16 cellular contexts compared by ENCODE assay signal in the genomic region with DNA sequence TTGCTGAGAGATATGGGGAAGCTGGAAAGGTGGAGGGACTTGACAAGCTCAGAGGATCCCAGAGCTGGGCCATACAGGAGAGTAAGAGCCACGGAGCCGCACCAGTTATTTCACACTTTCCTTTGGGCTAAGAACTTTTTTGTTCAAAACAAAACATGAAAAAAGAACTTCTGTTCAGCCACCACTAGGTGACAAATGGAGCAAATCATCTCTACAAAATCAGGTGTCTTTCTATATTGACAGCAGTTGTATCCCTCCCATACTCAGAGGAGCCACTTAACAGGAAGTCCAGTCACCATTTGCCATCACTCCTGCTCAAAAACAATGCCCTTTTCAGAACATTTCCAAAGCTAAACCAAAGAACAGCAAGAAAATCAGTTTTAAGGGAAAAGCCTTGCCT.
DNase-seq lines count a peak whose midpoint lies in the region; ATAC-seq and TF ChIP-seq lines count a peak whose summit lies in the region.
"Had no signal": no experiment of that assay in that cellular context is flagged by ENCODE, and none has a peak within 500 bp of the region (broad histone marks: within the 10 kb centered on the region; RNA-seq: fewer than 3 reads in every experiment).

No MANE protein-coding gene starts in this region.

- H3K9me3 ChIP-seq in HCT116 (ENCODE audit: control insufficient read depth in 1 of 2, insufficient read depth in 1 of 2, low read depth in 1 of 2, low read length in 2 of 2): no peaks in the 10 kb centered on the region
- H3K9me3 ChIP-seq: mucosa of descending colon, thoracic aorta had no signal

- RAD21 ChIA-PET in HCT116 (lab: Charles Lee; ENCODE audit: low non-redundant PET in 1 of 2, low total read pairs in 2 of 2, uncharacterized antibody in 2 of 2, unreplicated experiment in 2 of 2): no interaction called here

- no peak overlapping the region for H3K4me3 ChIP-seq in HCT116 (replicated peaks in 1 of 2; ENCODE audit: low read depth in 1 of 2, low read length in 2 of 2)
- H3K4me3 ChIP-seq in retinal pigment epithelial cell (ENCODE audit: low read length): no peak overlapping the region
- H3K4me3 ChIP-seq: mucosa of descending colon, SK-N-MC, thoracic aorta had no signal

- no peaks in the 10 kb centered on the region for H3K9me2 ChIP-seq in HCT116 (ENCODE audit: insufficient read depth)

- POLR2A ChIA-PET in HCT116 (lab: Charles Lee): no interaction called here

- H3K36me3 ChIP-seq in HCT116 (ENCODE audit: control insufficient read depth in 1 of 2, insufficient read depth in 2 of 2, low read length in 2 of 2): no peaks in the 10 kb centered on the region
- H3K36me3 ChIP-seq: thoracic aorta had no signal

- no peaks in the 10 kb centered on the region for H3K4me1 ChIP-seq in HCT116 (ENCODE audit: control insufficient read depth in 1 of 2, insufficient read depth in 2 of 2, low read length in 2 of 2)

- no peak overlapping the region for H2AFZ ChIP-seq in HCT116 (ENCODE audit: low read depth, low read length, poor library complexity, severe bottlenecking)

- no peaks in the 10 kb centered on the region for H3K79me2 ChIP-seq in HCT116 (ENCODE audit: insufficient read depth, low read length)

- H3K27ac ChIP-seq in HCT116 (ENCODE audit: low read depth, low read length) (no peak overlapping the region), VCaP (no peak overlapping the region)
- H3K27ac ChIP-seq: SK-N-MC, thoracic aorta had no signal

- H3K9ac ChIP-seq in HCT116 (ENCODE audit: low read length): no peak overlapping the region

- TF ChIP-seq POLR2A in HCT116 (IDR thresholded peaks at IDR 0.05; ENCODE audit: borderline replicate concordance, extremely low read depth, insufficient read depth, insufficient read length): no peak

- H3K4me2 ChIP-seq in HCT116 (ENCODE audit: low read length): no peak overlapping the region

- BruUV-seq in HCT116 (replicated peaks; lab: Mats Ljungman, UMichigan): no TSS peak

- H4K20me1 ChIP-seq in HCT116 (ENCODE audit: insufficient read depth): no peaks in the 10 kb centered on the region

- DNase-seq in DMS53 (lab: John Stamatoyannopoulos, UW) (peak; percentile 52), DMS53 treated with DMSO at 0.1 percent for 48 hours (lab: John Stamatoyannopoulos, UW; ENCODE audit: unreplicated experiment) (no peak), HCT116 (ENCODE audit: low read depth, low spot score) (no peak), retinal pigment epithelial cell (ENCODE audit: low read depth) (no peak), NCI-H2107 (lab: John Stamatoyannopoulos, UW) (no peak)
- DNase-seq: activated CD8-positive, alpha-beta memory T cell treated with anti-CD3 and anti-CD28 coated beads, Interleukin-2, amount 10 ng/mL, durations not matched to agents 7 days and 5 days; activated effector memory CD4-positive, alpha-beta T cell treated with Interleukin-2 at 50 U/mL for 16 hours; DMS79; mucosa of descending colon; NCI-H1436; stimulated activated CD4-positive, alpha-beta T cell treated with anti-CD3 and anti-CD28 coated beads, Interleukin-12 subunit alpha, Interleukin-12 subunit beta, amount 100 ng/mL, for 4 hours had no signal

- CTCF ChIA-PET in HCT116 (lab: Charles Lee): interaction anchor here (1.0 to 1.5 kb wide), 3 partner anchors 148 to 1106 kb away, joined by 3 to 5 read pairs (median 4); no protein-coding TSS in a partner anchor

- peak; percentile 54 for ATAC-seq in HCT116
- no peak for ATAC-seq in HG03354 (IDR thresholded peaks at IDR 0.05; ENCODE audit: poor library complexity, severe bottlenecking, unreplicated experiment)
- ATAC-seq in GM18907 (IDR thresholded peaks at IDR 0.05; ENCODE audit: unreplicated experiment): no peak
- ATAC-seq: activated CD8-positive, alpha-beta memory T cell treated with anti-CD3 and anti-CD28 coated beads, Interleukin-2, amount 10 ng/mL, durations not matched to agents 7 days and 5 days; mucosa of descending colon had no signal

- TF ChIP-seq RAD21 in HCT116 (IDR thresholded peaks at IDR 0.05; ENCODE audit: low read depth): no peak

- TF ChIP-seq CTCF in HCT116 (IDR thresholded peaks at IDR 0.05 in 2 of 3, conservative IDR thresholded peaks at IDR 0.05 in 1 of 3; ENCODE audit: borderline replicate concordance in 1 of 3, insufficient read depth in 1 of 3, low read depth in 2 of 3, low read length in 2 of 3) (peak in 2 of 3 experiments; percentile 3 to 32; a peak in 2 of 6 replicates), VCaP (conservative IDR thresholded peaks at IDR 0.05) (peak; percentile 42), retinal pigment epithelial cell (conservative IDR thresholded peaks at IDR 0.05; ENCODE audit: low read depth, low read length) (peak; percentile 0)

- intact Hi-C loops in HCT116 (cut with micrococcal nuclease): loop anchor here (5.0 kb wide), 1 partner anchor 1164 kb away; no protein-coding TSS in a partner anchor

- no peaks in the 10 kb centered on the region for H3K27me3 ChIP-seq in HCT116 (ENCODE audit: insufficient read depth, low read length)

TF ChIP-seq in HCT116, 20 proteins besides CTCF, POLR2A, EP300 and RAD21:
- TF ChIP-seq, protein P1, sequence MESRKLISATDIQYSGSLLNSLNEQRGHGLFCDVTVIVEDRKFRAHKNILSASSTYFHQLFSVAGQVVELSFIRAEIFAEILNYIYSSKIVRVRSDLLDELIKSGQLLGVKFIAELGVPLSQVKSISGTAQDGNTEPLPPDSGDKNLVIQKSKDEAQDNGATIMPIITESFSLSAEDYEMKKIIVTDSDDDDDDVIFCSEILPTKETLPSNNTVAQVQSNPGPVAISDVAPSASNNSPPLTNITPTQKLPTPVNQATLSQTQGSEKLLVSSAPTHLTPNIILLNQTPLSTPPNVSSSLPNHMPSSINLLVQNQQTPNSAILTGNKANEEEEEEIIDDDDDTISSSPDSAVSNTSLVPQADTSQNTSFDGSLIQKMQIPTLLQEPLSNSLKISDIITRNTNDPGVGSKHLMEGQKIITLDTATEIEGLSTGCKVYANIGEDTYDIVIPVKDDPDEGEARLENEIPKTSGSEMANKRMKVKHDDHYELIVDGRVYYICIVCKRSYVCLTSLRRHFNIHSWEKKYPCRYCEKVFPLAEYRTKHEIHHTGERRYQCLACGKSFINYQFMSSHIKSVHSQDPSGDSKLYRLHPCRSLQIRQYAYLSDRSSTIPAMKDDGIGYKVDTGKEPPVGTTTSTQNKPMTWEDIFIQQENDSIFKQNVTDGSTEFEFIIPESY (IDR thresholded peaks at IDR 0.05; ENCODE audit: extremely low read depth, insufficient replicate concordance, low read length): no peak
- TF ChIP-seq REST (IDR thresholded peaks at IDR 0.05; ENCODE audit: low read depth) (no peak), FOSL1 (IDR thresholded peaks at IDR 0.05; ENCODE audit: low read depth) (no peak), SIN3A (IDR thresholded peaks at IDR 0.05; ENCODE audit: low read depth) (no peak), YY1 (IDR thresholded peaks at IDR 0.05; ENCODE audit: extremely low read depth, insufficient replicate concordance, low read depth, low read length) (no peak), ZFX (IDR thresholded peaks at IDR 0.05) (no peak), POLR2AphosphoS5 (IDR thresholded peaks at IDR 0.05; ENCODE audit: low read depth, low read length) (no peak), EZH2phosphoT487 (IDR thresholded peaks at IDR 0.05; ENCODE audit: borderline replicate concordance) (no peak), CEBPB (IDR thresholded peaks at IDR 0.05; ENCODE audit: low read depth) (no peak), ATF3 (IDR thresholded peaks at IDR 0.05) (no peak)
